In the genomic region with DNA sequence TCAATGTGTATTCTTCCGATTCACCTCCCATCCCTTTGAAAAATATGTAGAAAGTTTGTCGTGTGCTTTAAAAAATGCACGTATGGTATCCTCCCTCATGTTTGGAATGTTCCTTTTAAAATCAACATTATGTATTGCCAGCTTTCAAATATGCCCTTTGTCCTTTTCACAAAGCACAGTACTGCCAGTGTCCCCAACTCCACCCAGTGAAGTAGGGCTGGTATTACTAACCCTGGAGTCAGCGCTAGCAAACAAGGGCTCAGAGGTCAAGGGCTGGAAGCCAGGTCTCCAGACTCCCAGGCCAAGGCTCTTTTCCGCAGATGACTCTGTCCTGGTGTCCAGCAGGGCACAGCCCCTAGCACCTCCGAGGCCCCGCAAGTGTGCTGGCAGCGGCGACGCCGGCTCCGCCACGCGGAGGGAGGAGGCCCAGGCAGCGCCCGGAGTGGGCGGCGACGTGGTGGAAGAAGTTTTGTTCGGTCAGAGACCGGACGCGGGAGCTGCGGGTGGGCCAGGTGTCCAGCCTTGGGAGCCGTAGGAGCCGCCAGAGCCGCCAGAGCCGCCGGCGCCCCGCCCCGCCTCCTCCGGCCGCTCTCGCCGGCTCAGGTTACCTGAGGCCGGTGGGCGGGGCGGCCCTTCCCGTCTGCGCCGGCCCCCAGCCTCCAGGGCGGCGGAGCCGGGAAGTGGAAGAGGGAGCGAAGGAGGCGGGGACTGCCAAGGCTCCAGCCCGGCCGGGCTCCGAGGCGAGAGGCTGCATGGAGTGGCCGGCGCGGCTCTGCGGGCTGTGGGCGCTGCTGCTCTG, we compare ENCODE assay signal across 7 cellular contexts. TPM values are rescaled to one million over a fixed set of nuclear protein-coding genes. Genes with fewer than 3 reads are reported as not detected.
A peak's percentile ranks its signal among the peaks of the same experiment; 100 is the strongest.
DNase-seq lines count a peak whose midpoint lies in the region; ATAC-seq, FAIRE-seq and TF ChIP-seq lines count a peak whose summit lies in the region.

A gene (plus strand): TSS at position 720 of the 799 bp plus-strand sequence. CDS start 33 bp downstream, at position 753.

- CTCF ChIA-PET in GM10248 (lab: Yijun Ruan, JAX), result interaction anchor here (2.2 kb wide), 1 partner anchor 125 kb away, joined by 6 read pairs; no protein-coding TSS in a partner anchor
- CTCF ChIA-PET in endothelial cell of umbilical vein (lab: Charles Lee), result interaction anchor here (1.2 to 2.4 kb wide), 3 partner anchors 25 to 82 kb away, joined by 3 to 8 read pairs (median 4); no protein-coding TSS in a partner anchor

- peak; percentile 50 for TF ChIP-seq POLR2A in endothelial cell of umbilical vein (IDR thresholded peaks at IDR 0.05; ENCODE audit: low read depth, low read length)

- peak; percentile 67 for ATAC-seq in HG02852 (IDR thresholded peaks at IDR 0.05; ENCODE audit: unreplicated experiment)

- no peaks in the 10 kb centered on the region for H3K9me1 ChIP-seq in endothelial cell of umbilical vein (replicated peaks; ENCODE audit: control insufficient read depth, extremely low read depth, insufficient read depth, low read length)

- DNase-seq in GM10248 (ENCODE audit: extremely low spot score) (peak; percentile 55), NCI-H2107 treated with DMSO at 0.1 percent for 48 hours (lab: John Stamatoyannopoulos, UW; ENCODE audit: unreplicated experiment) (peak; percentile 67), endothelial cell of umbilical vein (ENCODE audit: low read depth, low spot score) (peak; percentile 86), mesenteric fat pad (ENCODE audit: low spot score) (peak; percentile 91), substantia nigra (lab: John Stamatoyannopoulos, UW) (peak in 26 of 49 donors; percentile 1 to 53 (median 18))
- DNase-seq in activated CD4-positive, alpha-beta T cell treated with anti-CD3 and anti-CD28 coated beads, Interleukin-2, amount 50 U/mL, for 48 hours, result peak; percentile 13 to 40

- intact Hi-C loops in endothelial cell of umbilical vein (cut with micrococcal nuclease), result loop anchor here (1.0 kb wide), 2 partner anchors 25 to 33 kb away; no protein-coding TSS in a partner anchor

- H3K27me3 ChIP-seq in endothelial cell of umbilical vein (ENCODE audit: control insufficient read depth in 2 of 2, insufficient read depth in 2 of 2, low read length in 2 of 2), result no peaks in the 10 kb centered on the region

- H4K20me1 ChIP-seq in endothelial cell of umbilical vein (replicated peaks; ENCODE audit: control insufficient read depth, extremely low read depth, insufficient read depth, low read length), result no peaks in the 10 kb centered on the region

- H3K27ac ChIP-seq in endothelial cell of umbilical vein (ENCODE audit: insufficient read depth, low read depth, low read length), result peak within 1 kb of the TSS; percentile 80
- peak within 1 kb of the TSS; percentile 51 for H3K27ac ChIP-seq in substantia nigra (ENCODE audit: low read depth, low read length, poor library complexity, severe bottlenecking)

- peak within 1 kb of the TSS; percentile 89 for H2AFZ ChIP-seq in endothelial cell of umbilical vein (ENCODE audit: low read depth, low read length)

- H3K79me2 ChIP-seq in endothelial cell of umbilical vein (ENCODE audit: control insufficient read depth, insufficient read depth, low read length), result peaks cover 18% of the 10 kb centered on the region

- TSS peak; percentile 66 for BruUV-seq in endothelial cell of umbilical vein (replicated peaks; lab: Mats Ljungman, UMichigan)

- H3K4me1 ChIP-seq in endothelial cell of umbilical vein (ENCODE audit: control insufficient read depth, extremely low read depth, insufficient read depth, low read length), result peaks cover 37% of the 10 kb centered on the region

- dilution Hi-C loops in endothelial cell of umbilical vein (cut with MboI; ENCODE audit: extremely low pct_ligation_motif_present, low sequenced_read_pairs), result no loop called here

- peak within 1 kb of the TSS; percentile 70 for H3K4me2 ChIP-seq in endothelial cell of umbilical vein (ENCODE audit: insufficient read depth, low read length)

- no peaks in the 10 kb centered on the region for H3K36me3 ChIP-seq in endothelial cell of umbilical vein (ENCODE audit: control insufficient read depth in 2 of 2, extremely low read depth in 1 of 2, insufficient read depth in 2 of 2, low read length in 2 of 2)

- H3K4me3 ChIP-seq in endothelial cell of umbilical vein (replicated peaks in 1 of 3; ENCODE audit: insufficient read depth in 1 of 3, low read depth in 1 of 3, low read length in 3 of 3), result peak within 1 kb of the TSS; percentile 60 to 75 (median 71)

- H3K9ac ChIP-seq in endothelial cell of umbilical vein (replicated peaks; ENCODE audit: extremely low read depth, insufficient read depth, low read length), result peak within 1 kb of the TSS; percentile 62

- no peak for TF ChIP-seq CTCF in GM10248 (IDR thresholded peaks at IDR 0.05; ENCODE audit: control extremely low read depth, extremely low read depth, low read depth, missing control alignments)
- no peak for TF ChIP-seq CTCF in endothelial cell of umbilical vein (IDR thresholded peaks at IDR 0.05; ENCODE audit: extremely low read depth in 1 of 2, insufficient read depth in 1 of 2, low read depth in 1 of 2, low read length in 2 of 2)

- FAIRE-seq in endothelial cell of umbilical vein (lab: Jason Lieb, UNC), result peak; percentile 81

- H3K9me3 ChIP-seq in endothelial cell of umbilical vein (replicated peaks; ENCODE audit: control insufficient read depth, insufficient read depth, low read length), result no peaks in the 10 kb centered on the region

- POLR2A ChIA-PET in GM10248 (lab: Yijun Ruan, JAX), result no interaction called here
- POLR2A ChIA-PET in endothelial cell of umbilical vein (lab: Charles Lee), result no interaction called here

TF ChIP-seq in endothelial cell of umbilical vein, 7 proteins besides CTCF, POLR2A, EP300 and RAD21:
- TF ChIP-seq, protein P1, sequence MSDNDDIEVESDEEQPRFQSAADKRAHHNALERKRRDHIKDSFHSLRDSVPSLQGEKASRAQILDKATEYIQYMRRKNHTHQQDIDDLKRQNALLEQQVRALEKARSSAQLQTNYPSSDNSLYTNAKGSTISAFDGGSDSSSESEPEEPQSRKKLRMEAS (IDR thresholded peaks at IDR 0.05; ENCODE audit: insufficient read depth, insufficient read length), result peak; percentile 17
- no peak for TF ChIP-seq JUN (IDR thresholded peaks at IDR 0.05; ENCODE audit: borderline replicate concordance, insufficient read depth, insufficient read length, low read depth)
- peak; percentile 34 for TF ChIP-seq POLR2AphosphoS5 (IDR thresholded peaks at IDR 0.05; ENCODE audit: insufficient read depth, low read depth, low read length)
- TF ChIP-seq GATA2 (IDR thresholded peaks at IDR 0.05; ENCODE audit: insufficient read depth, insufficient read length, low read depth, low read length), result no peak
TF ChIP-seq in endothelial cell of umbilical vein: peak in this region for 2.

RNA-seq across cellular contexts. Expression of the gene that starts here (rescaled TPM):
- 61.9 and 66.4 TPM in 2 replicates for total RNA-seq in endothelial cell of umbilical vein
- polyA plus RNA-seq in endothelial cell of umbilical vein, result 32.8 and 40.7 TPM in 2 replicates
- polyA plus RNA-seq in endothelial cell of umbilical vein (2011; cell fraction: cytosol; rRNA removed), result 45.2 and 46.9 TPM in 2 replicates
- polyA plus RNA-seq in endothelial cell of umbilical vein (2011; cell fraction: nucleus; rRNA removed), result 24.0 and 31.2 TPM in 2 replicates
- polyA plus RNA-seq in endothelial cell of umbilical vein (2012), result 68.4 and 74.8 TPM in 2 replicates
- 35.9 and 49.6 TPM in 2 replicates for polyA minus RNA-seq in endothelial cell of umbilical vein
- polyA minus RNA-seq in endothelial cell of umbilical vein (2011; cell fraction: cytosol; rRNA and poly(A)+ RNA removed), result 15.4 TPM
- 21.7 and 33.2 TPM in 2 replicates for polyA minus RNA-seq in endothelial cell of umbilical vein (2011; cell fraction: nucleus; rRNA and poly(A)+ RNA removed)
- total RNA-seq in mesenteric fat pad, result 66.7 TPM

Comparison
In these comparisons a context has a peak if more than half of its experiments do, and no peak if none do; other contexts are left out.
1. Peak in every context shown above with its lines: DNase-seq, ATAC-seq, H3K4me3 ChIP-seq and H3K27ac ChIP-seq.
2. DNase-seq: peak in every context shown above with its lines; median percentile 91 in mesenteric fat pad; 86 in endothelial cell of umbilical vein; 67 in NCI-H2107 treated with DMSO at 0.1 percent for 48 hours; 55 in GM10248; 26 in activated CD4-positive, alpha-beta T cell treated with anti-CD3 and anti-CD28 coated beads, Interleukin-2, amount 50 U/mL, for 48 hours; 18 in substantia nigra.